ENCODE assay signal across 8 cellular contexts in the genomic region with DNA sequence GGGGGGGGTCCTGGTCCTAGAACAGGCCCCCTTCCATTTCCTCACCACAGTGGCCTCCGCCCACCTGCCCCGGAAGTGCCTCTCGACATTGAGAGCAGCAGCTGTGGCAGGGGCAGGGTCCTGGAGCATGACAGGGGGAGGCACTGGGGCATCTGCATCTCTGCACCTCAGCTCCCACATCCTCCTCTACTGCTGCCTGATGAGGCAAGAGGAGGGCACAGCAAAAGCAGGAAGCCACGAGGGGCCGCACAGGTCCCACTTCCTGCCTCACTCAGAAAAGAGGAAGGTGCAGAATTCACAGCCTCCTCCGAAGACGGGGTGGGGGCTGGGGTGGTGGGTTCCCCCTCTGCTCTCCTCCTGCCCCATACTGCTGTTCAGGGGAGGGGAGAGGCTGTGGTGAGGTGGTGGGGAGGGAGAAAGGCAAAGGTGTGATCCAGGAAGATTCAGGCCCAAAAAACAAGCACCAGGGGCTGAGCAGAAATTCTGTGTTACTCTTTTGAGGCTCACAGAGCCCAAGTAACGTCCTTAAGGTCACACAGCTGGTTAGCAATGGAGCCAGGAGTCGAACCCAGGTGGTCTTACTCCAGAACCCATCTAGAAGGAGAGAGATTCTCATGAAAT. TPM values are rescaled to one million over a fixed set of nuclear protein-coding genes. Genes with fewer than 3 reads are reported as not detected.
DNase-seq lines count a peak whose midpoint lies in the region; ATAC-seq and TF ChIP-seq lines count a peak whose summit lies in the region.

No MANE protein-coding gene starts in this region.

- peaks cover 50 to 83% (median 76%) of the 10 kb centered on the region in 3 donors for H3K27me3 Mint-ChIP-seq in immature natural killer cell (ENCODE audit: low read depth in 3 of 3)

- in situ Hi-C loops in GM13976 (cut with MboI; ENCODE audit: low sequenced_read_pairs, unreplicated experiment): no loop called here

- ATAC-seq in HG02642 (IDR thresholded peaks at IDR 0.05; ENCODE audit: poor library complexity, unreplicated experiment): peak; percentile 91

- H3K4me1 Mint-ChIP-seq in immature natural killer cell: peaks cover 93% of the 10 kb centered on the region in 2 donors

- peaks cover 0 to 4% (median 0%) of the 10 kb centered on the region in 6 donors for H3K9me3 Mint-ChIP-seq in immature natural killer cell

- H3K36me3 Mint-ChIP-seq in immature natural killer cell: peaks cover 29 to 55% (median 39%) of the 10 kb centered on the region in 3 donors

- DNase-seq in GM13976 (ENCODE audit: low spot score) (peak; percentile 85), NOMO-1 treated with DMSO at 0.1 percent for 48 hours (lab: John Stamatoyannopoulos, UW; ENCODE audit: unreplicated experiment) (peak; percentile 96), activated T-cell treated with anti-CD3 and anti-CD28 coated beads for 48 hours (ENCODE audit: low read depth) (peak; percentile 74), immature natural killer cell (peak; percentile 95 to 96 (median 95)), NCI-H187 (lab: John Stamatoyannopoulos, UW) (no peak), inferior parietal cortex (ENCODE audit: extremely low spot score) (no peak)
- peak; percentile 63 to 75 for DNase-seq in stimulated activated CD8-positive, alpha-beta memory T cell treated with anti-CD3 and anti-CD28 coated beads, Interleukin-2, amount 100 ng/mL, for 48 hours (ENCODE audit: low read depth in 2 of 2)

- TF ChIP-seq CTCF in GM13976 (IDR thresholded peaks at IDR 0.05; ENCODE audit: borderline replicate concordance, control extremely low read depth, extremely low read depth, insufficient read depth, missing control alignments): no peak

- H3K4me3 Mint-ChIP-seq in immature natural killer cell: peak overlapping the region; percentile 71 to 85 (median 81)

- peak overlapping the region; percentile 90 to 97 (median 94) for H3K27ac Mint-ChIP-seq in immature natural killer cell

RNA-seq across cellular contexts. Expression of a gene that starts 14.7 kb away (rescaled TPM):
- polyA plus RNA-seq in immature natural killer cell: 10 to 100 TPM in 2 of 3 donors, 1 to 10 TPM in 1; 4.0 to 56.3 (median 13.8) TPM

RNA-seq across cellular contexts. Expression of a gene that starts 43.4 kb away (rescaled TPM):
- polyA plus RNA-seq in immature natural killer cell: not detected

RNA-seq across cellular contexts. Expression of a gene that starts 50.2 kb away (rescaled TPM):
- not detected for polyA plus RNA-seq in immature natural killer cell

Comparison
In these comparisons a context has a peak if more than half of its experiments do, and no peak if none do; other contexts are left out.
1. DNase-seq: peak in GM13976 (single experiment), NOMO-1 treated with DMSO at 0.1 percent for 48 hours (single experiment), activated T-cell treated with anti-CD3 and anti-CD28 coated beads for 48 hours (single experiment), immature natural killer cell (3 of 3) and stimulated activated CD8-positive, alpha-beta memory T cell treated with anti-CD3 and anti-CD28 coated beads, Interleukin-2, amount 100 ng/mL, for 48 hours (2 of 2); none in NCI-H187 (0 of 2) and inferior parietal cortex (single experiment).